17 cellular contexts compared by ENCODE assay signal in genomic region chr3:186921578-186921977, GRCh38. TPM values are rescaled to one million over a fixed set of nuclear protein-coding genes. Genes with fewer than 3 reads are reported as not detected.
DNase-seq lines count a peak whose midpoint lies in the region; ATAC-seq and TF ChIP-seq lines count a peak whose summit lies in the region.
"Had no signal": no experiment of that assay in that cellular context is flagged by ENCODE, and none has a peak within 500 bp of the region (broad histone marks: within the 10 kb centered on the region; RNA-seq: fewer than 3 reads in every experiment).

No MANE protein-coding gene starts in this region.

- no peak overlapping the region for H3K4ac ChIP-seq in trophoblast cell (ENCODE audit: low read depth, low read length)

- no peak overlapping the region for H2AK5ac ChIP-seq in trophoblast cell (ENCODE audit: low read length)

- H3K9me3 Mint-ChIP-seq in glutamatergic neuron (ENCODE audit: unreplicated experiment) = no peaks in the 10 kb centered on the region
- H3K9me3 Mint-ChIP-seq: CD4-positive, alpha-beta T cell had no signal

- H2BK5ac ChIP-seq in trophoblast cell (ENCODE audit: low read depth, low read length, poor library complexity) = no peak overlapping the region

- no peak overlapping the region for H3K27ac ChIP-seq in SJCRH30
- H3K27ac ChIP-seq in trophoblast cell (ENCODE audit: low read depth, low read length) = no peak overlapping the region

- no peaks in the 10 kb centered on the region for H3K36me3 ChIP-seq in H7 (replicated peaks; ENCODE audit: control insufficient read depth, insufficient read depth, low read length)
- no peaks in the 10 kb centered on the region for H3K36me3 ChIP-seq in SJCRH30
- no peaks in the 10 kb centered on the region for H3K36me3 ChIP-seq in trophoblast cell (ENCODE audit: control insufficient read depth in 1 of 2, insufficient read depth in 2 of 2, low read length in 2 of 2)

- no peak overlapping the region for H3K9ac ChIP-seq in trophoblast cell (ENCODE audit: low read length)

- H4K8ac ChIP-seq in trophoblast cell (ENCODE audit: low read depth, low read length) = no peak overlapping the region

- H3K4me1 ChIP-seq in SJCRH30 = 0 out of 2 replicates have a peak, but pooled peaks cover 2% of the 10 kb centered on the region
- no peaks in the 10 kb centered on the region for H3K4me1 ChIP-seq in trophoblast cell (ENCODE audit: control insufficient read depth in 1 of 2, insufficient read depth in 2 of 2, low read length in 2 of 2)

- no peaks in the 10 kb centered on the region for H3K79me2 ChIP-seq in trophoblast cell (ENCODE audit: control insufficient read depth, insufficient read depth, low read length, poor library complexity)

- no peak overlapping the region for H3K4me2 ChIP-seq in trophoblast cell (ENCODE audit: low read length)

- peaks cover 24% of the 10 kb centered on the region for H3K4me1 Mint-ChIP-seq in glutamatergic neuron (ENCODE audit: low read depth, unreplicated experiment)

- H3K23ac ChIP-seq in trophoblast cell (ENCODE audit: low read length) = no peak overlapping the region

- peak overlapping the region; percentile 15 for H3K4me3 Mint-ChIP-seq in glutamatergic neuron (ENCODE audit: unreplicated experiment)
- H3K4me3 Mint-ChIP-seq: CD4-positive, alpha-beta T cell had no signal

- no peaks in the 10 kb centered on the region for H3K27me3 ChIP-seq in H7 (ENCODE audit: control insufficient read depth, insufficient read depth, low read length)
- no peaks in the 10 kb centered on the region for H3K27me3 ChIP-seq in SJCRH30
- no peaks in the 10 kb centered on the region for H3K27me3 ChIP-seq in trophoblast cell (ENCODE audit: insufficient read depth, low read length)

- no peak overlapping the region for H4K12ac ChIP-seq in trophoblast cell (ENCODE audit: low read depth, low read length)

- no CpG with 5 or more reads among the region's 3 CpGs for WGBS in trophoblast cell (ENCODE audit: extremely low coverage, insufficient coverage, insufficient read length)

- no peak overlapping the region for H2BK12ac ChIP-seq in trophoblast cell (ENCODE audit: low read length)

- DNase-seq in H7 (peak; percentile 7), SJCRH30 (peak; percentile 26 to 64), glutamatergic neuron (no peak), trophoblast cell (no peak), dedifferentiated amniotic fluid mesenchymal stem cell (ENCODE audit: extremely low spot score) (no peak), cerebellum (ENCODE audit: low spot score) (no peak)
- no peak for DNase-seq in NK-92 treated with Interleukin-12 subunit alpha and Interleukin-12 subunit beta, amount 100 ng/mL, for 24 hours (lab: John Stamatoyannopoulos, UW)
- DNase-seq: CD4-positive, alpha-beta T cell; COR-L47; DMS79; Kasumi-1; NCI-H1694; NCI-H2081; NCI-H510A; NCI-H774; SHP77 treated with DMSO at 0.1 percent for 48 hours had no signal

- no peak overlapping the region for H3K18ac ChIP-seq in trophoblast cell (ENCODE audit: low read length)

- no peaks in the 10 kb centered on the region for H3K9me3 ChIP-seq in SJCRH30 (replicated peaks)
- no peaks in the 10 kb centered on the region for H3K9me3 ChIP-seq in trophoblast cell (ENCODE audit: insufficient read depth, low read depth, low read length)

- no peak for TF ChIP-seq CTCF in glutamatergic neuron (IDR thresholded peaks at IDR 0.05; ENCODE audit: partially characterized antibody, unreplicated experiment)

- no peak overlapping the region for H4K91ac ChIP-seq in trophoblast cell (ENCODE audit: low read depth, low read length)

- H3K36me3 Mint-ChIP-seq in glutamatergic neuron (ENCODE audit: unreplicated experiment) = no peaks in the 10 kb centered on the region

- H3K79me1 ChIP-seq in trophoblast cell (ENCODE audit: low read length) = no peaks in the 10 kb centered on the region

- H2AFZ ChIP-seq in trophoblast cell (ENCODE audit: insufficient read depth, low read length, poor library complexity) = no peak overlapping the region

- peak overlapping the region; percentile 77 for H3K27ac Mint-ChIP-seq in glutamatergic neuron (ENCODE audit: unreplicated experiment)
- H3K27ac Mint-ChIP-seq: CD4-positive, alpha-beta T cell had no signal

- no peak overlapping the region for H3K4me3 ChIP-seq in H7 (ENCODE audit: insufficient read depth, low read depth, low read length)
- no peak overlapping the region for H3K4me3 ChIP-seq in SJCRH30
- no peak overlapping the region for H3K4me3 ChIP-seq in trophoblast cell (ENCODE audit: low read depth, low read length)

- H2BK120ac ChIP-seq in trophoblast cell (ENCODE audit: insufficient read depth, low read length, poor library complexity) = no peak overlapping the region

- peak overlapping the region; percentile 37 for H3K14ac ChIP-seq in trophoblast cell (ENCODE audit: low read length)

- peaks cover 6% of the 10 kb centered on the region for H3K27me3 Mint-ChIP-seq in glutamatergic neuron (ENCODE audit: unreplicated experiment)
- H3K27me3 Mint-ChIP-seq: CD4-positive, alpha-beta T cell had no signal

- ATAC-seq in GM18519 (IDR thresholded peaks at IDR 0.05; ENCODE audit: low FRiP score, unreplicated experiment) = no peak

RNA-seq across cellular contexts. Expression of gene ST6GAL1, which starts 8.7 kb away (rescaled TPM):
- total RNA-seq in H7 (2014; rRNA removed; shearing (Covaris generic)) = 53.5 and 62.2 TPM in 2 replicates
- total RNA-seq in SJCRH30 (2014; rRNA removed; shearing (Covaris generic)) = 2.3 TPM in 2 replicates
- 156 TPM for total RNA-seq in glutamatergic neuron (ENCODE audit: unreplicated experiment)
- 4.2 and 4.5 TPM in 2 replicates for polyA plus RNA-seq in trophoblast cell (2013)
- total RNA-seq in cerebellum = 32.5 TPM

Comparison
In these comparisons a context has a peak if more than half of its experiments do, and no peak if none do; other contexts are left out.
1. DNase-seq: peak in H7 (single experiment) and SJCRH30 (2 of 2); none in glutamatergic neuron (single experiment), trophoblast cell (0 of 2), dedifferentiated amniotic fluid mesenchymal stem cell (single experiment), NK-92 treated with Interleukin-12 subunit alpha and Interleukin-12 subunit beta, amount 100 ng/mL, for 24 hours (single experiment) and cerebellum (single experiment).
2. RNA of gene ST6GAL1, which starts 8.7 kb away (total RNA-seq): 156 TPM in glutamatergic neuron (single experiment), 53.5 to 62.2 TPM in H7 and 32.5 TPM in cerebellum (single experiment); 2.3 TPM in SJCRH30; every median in the first group is over 10 times any median in the second.